In genomic region chr6:53134601-53135235, GRCh38 we compare ENCODE assay signal across 15 cellular contexts. TPM values are rescaled to one million over a fixed set of nuclear protein-coding genes. Genes with fewer than 3 reads are reported as not detected.
DNase-seq lines count a peak whose midpoint lies in the region; ATAC-seq and TF ChIP-seq lines count a peak whose summit lies in the region.
"Had no signal": no experiment of that assay in that cellular context is flagged by ENCODE, and none has a peak within 500 bp of the region (broad histone marks: within the 10 kb centered on the region; RNA-seq: fewer than 3 reads in every experiment).

No MANE protein-coding gene starts in this region.

- H3K27ac ChIP-seq in BLaER1 (no peak overlapping the region), HEK293 (ENCODE audit: extremely low read depth, low read depth, low read length) (no peak overlapping the region)

- no peak overlapping the region for H3K9ac ChIP-seq in BLaER1

- H3K36me3 ChIP-seq in BLaER1, result no peaks in the 10 kb centered on the region
- H3K36me3 ChIP-seq in HEK293 (ENCODE audit: control insufficient read depth in 2 of 2, insufficient read depth in 1 of 2, low read length in 2 of 2), result no peaks in the 10 kb centered on the region

- DNase-seq in SK-MEL-5 (ENCODE audit: low read depth, low spot score) (peak; percentile 65), erythroblast (lab: John Stamatoyannopoulos, UW) (peak; percentile 40 to 80), NCI-H526 treated with DMSO at 0.1 percent for 48 hours (lab: John Stamatoyannopoulos, UW) (no peak), HuH-7.5 (ENCODE audit: low spot score) (no peak)
- DNase-seq: GOT3, NCI-H1092 treated with DMSO at 0.1 percent for 48 hours, NCI-H187, NCI-H446, NCI-H748 treated with DMSO at 0.1 percent for 48 hours, SHP77 had no signal

- TF ChIP-seq CTCF in HEK293 (tag by site-specific recombination; IDR thresholded peaks at IDR 0.05), result no peak

- no peak overlapping the region for H3K4me3 ChIP-seq in BLaER1
- no peak overlapping the region for H3K4me3 ChIP-seq in HEK293 (ENCODE audit: low read depth, low read length)

- TF ChIP-seq POLR2A in erythroblast (IDR thresholded peaks at IDR 0.05; ENCODE audit: low read length), result no peak

- CTCF ChIA-PET in HEK293 (lab: Yijun Ruan, JAX), result interaction anchor here (0.6 to 1.0 kb wide), 3 partner anchors 133 to 276 kb away, joined by 3 read pairs; no protein-coding TSS in a partner anchor

- H4K20me1 ChIP-seq in BLaER1, result no peaks in the 10 kb centered on the region

- POLR2A ChIA-PET in HEK293 (lab: Yijun Ruan, JAX), result no interaction called here

- H3K9me3 ChIP-seq in BLaER1 (no peaks in the 10 kb centered on the region), HEK293 (ENCODE audit: control insufficient read depth, insufficient read depth, low read depth, low read length) (no peaks in the 10 kb centered on the region)

- ATAC-seq in HG03521 (IDR thresholded peaks at IDR 0.05; ENCODE audit: unreplicated experiment) (no peak), GM21786 (IDR thresholded peaks at IDR 0.05; ENCODE audit: unreplicated experiment) (no peak)
- ATAC-seq: Panc1 had no signal

- H3K4me1 ChIP-seq in BLaER1 (peaks cover 10% of the 10 kb centered on the region), HEK293 (ENCODE audit: control insufficient read depth, insufficient read depth, low read length) (no peaks in the 10 kb centered on the region)

- no peaks in the 10 kb centered on the region for H3K27me3 ChIP-seq in BLaER1

- in situ Hi-C loops in SK-MEL-5 (cut with HindIII; ENCODE audit: low pct_unique_long_range_greater_than_20kb, low sequenced_read_pairs), result no loop called here

- peak overlapping the region; percentile 38 for H3K4me2 ChIP-seq in BLaER1

TF ChIP-seq in HEK293, 187 proteins besides CTCF, POLR2A, EP300 and RAD21:
- TF ChIP-seq ZNF558 (tag by site-specific recombination; IDR thresholded peaks at IDR 0.05) (no peak), ZNF623 (tag by site-specific recombination; IDR thresholded peaks at IDR 0.05) (no peak), WT1 (tag by site-specific recombination; IDR thresholded peaks at IDR 0.05) (no peak), YY2 (tag by site-specific recombination; IDR thresholded peaks at IDR 0.05) (no peak), TCF7L2 (IDR thresholded peaks at IDR 0.05; ENCODE audit: borderline replicate concordance, low read depth, low read length) (peak; percentile 47; the same call in 1 of the 2 replicates), ZNF701 (tag by site-specific recombination; IDR thresholded peaks at IDR 0.05) (no peak)
- TF ChIP-seq, protein P1, sequence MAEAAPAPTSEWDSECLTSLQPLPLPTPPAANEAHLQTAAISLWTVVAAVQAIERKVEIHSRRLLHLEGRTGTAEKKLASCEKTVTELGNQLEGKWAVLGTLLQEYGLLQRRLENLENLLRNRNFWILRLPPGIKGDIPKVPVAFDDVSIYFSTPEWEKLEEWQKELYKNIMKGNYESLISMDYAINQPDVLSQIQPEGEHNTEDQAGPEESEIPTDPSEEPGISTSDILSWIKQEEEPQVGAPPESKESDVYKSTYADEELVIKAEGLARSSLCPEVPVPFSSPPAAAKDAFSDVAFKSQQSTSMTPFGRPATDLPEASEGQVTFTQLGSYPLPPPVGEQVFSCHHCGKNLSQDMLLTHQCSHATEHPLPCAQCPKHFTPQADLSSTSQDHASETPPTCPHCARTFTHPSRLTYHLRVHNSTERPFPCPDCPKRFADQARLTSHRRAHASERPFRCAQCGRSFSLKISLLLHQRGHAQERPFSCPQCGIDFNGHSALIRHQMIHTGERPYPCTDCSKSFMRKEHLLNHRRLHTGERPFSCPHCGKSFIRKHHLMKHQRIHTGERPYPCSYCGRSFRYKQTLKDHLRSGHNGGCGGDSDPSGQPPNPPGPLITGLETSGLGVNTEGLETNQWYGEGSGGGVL (tag by site-specific recombination; IDR thresholded peaks at IDR 0.05), result no peak
- TF ChIP-seq, protein P2, sequence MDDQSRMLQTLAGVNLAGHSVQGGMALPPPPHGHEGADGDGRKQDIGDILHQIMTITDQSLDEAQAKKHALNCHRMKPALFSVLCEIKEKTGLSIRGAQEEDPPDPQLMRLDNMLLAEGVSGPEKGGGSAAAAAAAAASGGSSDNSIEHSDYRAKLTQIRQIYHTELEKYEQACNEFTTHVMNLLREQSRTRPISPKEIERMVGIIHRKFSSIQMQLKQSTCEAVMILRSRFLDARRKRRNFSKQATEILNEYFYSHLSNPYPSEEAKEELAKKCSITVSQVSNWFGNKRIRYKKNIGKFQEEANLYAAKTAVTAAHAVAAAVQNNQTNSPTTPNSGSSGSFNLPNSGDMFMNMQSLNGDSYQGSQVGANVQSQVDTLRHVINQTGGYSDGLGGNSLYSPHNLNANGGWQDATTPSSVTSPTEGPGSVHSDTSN (CRISPR knock-in tag; IDR thresholded peaks at IDR 0.05), result no peak

RNA-seq across cellular contexts. Expression of gene GCM1, which starts 13.9 kb away (rescaled TPM):
- not detected in 2 replicates for total RNA-seq in SK-MEL-5 (2014; rRNA removed; shearing (Covaris generic))
- not detected in 2 replicates for polyA plus RNA-seq in SK-MEL-5 (2015; cell fraction: cytosol; rRNA removed)
- not detected in 2 replicates for polyA plus RNA-seq in SK-MEL-5 (2015; cell fraction: nucleus; rRNA removed)

Comparison
In these comparisons a context has a peak if more than half of its experiments do, and no peak if none do; other contexts are left out.
1. DNase-seq: peak in SK-MEL-5 (single experiment) and erythroblast (2 of 2); none in NCI-H526 treated with DMSO at 0.1 percent for 48 hours (single experiment) and HuH-7.5 (single experiment).